9 cellular contexts compared by ENCODE assay signal in genomic region chr6:166515072-166515810, GRCh38.
DNase-seq lines count a peak whose midpoint lies in the region; ATAC-seq and TF ChIP-seq lines count a peak whose summit lies in the region.
"Had no signal": no experiment of that assay in that cellular context is flagged by ENCODE, and none has a peak within 500 bp of the region (broad histone marks: within the 10 kb centered on the region; RNA-seq: fewer than 3 reads in every experiment).

No MANE protein-coding gene starts in this region.

- H3K27ac Mint-ChIP-seq in activated T-helper 1 cell treated with anti-CD3 and anti-CD28 coated beads, Interleukin-12 subunit alpha, Interleukin-12 subunit beta, Interleukin-2, Interleukin-4 antibody, amounts not matched to agents 30 ng/mL and 10 ng/mL and 1 ng/mL, durations not matched to agents 14 hours and 24 hours and 36 hours, result no peak overlapping the region
- H3K27ac Mint-ChIP-seq in activated CD4-positive, alpha-beta T cell treated with anti-CD3 and anti-CD28 coated beads for 36 hours, result no peak overlapping the region

- H3K9me3 ChIP-seq in left ventricle myocardium inferior (replicated peaks) (peaks cover 5% of the 10 kb centered on the region), body of pancreas (no peaks in the 10 kb centered on the region)

- H3K36me3 ChIP-seq in left ventricle myocardium inferior (peaks cover 22% of the 10 kb centered on the region), body of pancreas (replicated peaks in 1 of 2; ENCODE audit: insufficient read depth in 1 of 2, low read depth in 2 of 2) (no peaks in the 10 kb centered on the region)

- no peaks in the 10 kb centered on the region for H3K9me3 Mint-ChIP-seq in activated T-helper 1 cell treated with anti-CD3 and anti-CD28 coated beads, Interleukin-12 subunit alpha, Interleukin-12 subunit beta, Interleukin-2, Interleukin-4 antibody, amounts not matched to agents 30 ng/mL and 10 ng/mL and 1 ng/mL, durations not matched to agents 14 hours and 24 hours and 36 hours
- no peaks in the 10 kb centered on the region for H3K9me3 Mint-ChIP-seq in activated CD4-positive, alpha-beta T cell treated with anti-CD3 and anti-CD28 coated beads for 36 hours (ENCODE audit: low read depth)

- CTCF ChIA-PET in activated CD4-positive, alpha-beta T cell treated with anti-CD3 and anti-CD28 coated beads for 36 hours (lab: Charles Lee), result interaction anchor here (0.8 to 1.5 kb wide), 4 partner anchors 9 to 115 kb away, joined by 3 to 5 read pairs (median 4); partner anchors contain the start of gene RPS6KA2

- H3K27me3 ChIP-seq in left ventricle myocardium inferior (ENCODE audit: low read depth) (no peaks in the 10 kb centered on the region), body of pancreas (no peaks in the 10 kb centered on the region)

- TF ChIP-seq CTCF in left ventricle myocardium inferior (IDR thresholded peaks at IDR 0.05; ENCODE audit: borderline replicate concordance), result peak; percentile 29
- no peak for TF ChIP-seq CTCF in body of pancreas (IDR thresholded peaks at IDR 0.05)

- POLR2A ChIA-PET in activated CD4-positive, alpha-beta T cell treated with anti-CD3 and anti-CD28 coated beads for 36 hours (lab: Charles Lee), result no interaction called here

- peaks cover 2% of the 10 kb centered on the region for H3K27me3 Mint-ChIP-seq in activated T-helper 1 cell treated with anti-CD3 and anti-CD28 coated beads, Interleukin-12 subunit alpha, Interleukin-12 subunit beta, Interleukin-2, Interleukin-4 antibody, amounts not matched to agents 30 ng/mL and 10 ng/mL and 1 ng/mL, durations not matched to agents 14 hours and 24 hours and 36 hours (ENCODE audit: insufficient read depth)
- H3K27me3 Mint-ChIP-seq in activated CD4-positive, alpha-beta T cell treated with anti-CD3 and anti-CD28 coated beads for 36 hours, result no peaks in the 10 kb centered on the region

- intact Hi-C loops in activated T-helper 1 cell treated with anti-CD3 and anti-CD28 coated beads, Interleukin-12 subunit alpha, Interleukin-12 subunit beta, Interleukin-2, Interleukin-4 antibody, amounts not matched to agents 30 ng/mL and 10 ng/mL and 1 ng/mL, durations not matched to agents 14 hours and 24 hours and 36 hours (cut with micrococcal nuclease), result no loop called here
- intact Hi-C loops in activated CD4-positive, alpha-beta T cell treated with anti-CD3 and anti-CD28 coated beads for 36 hours (cut with DNase I, micrococcal nuclease), result loop anchor here in 1 of 2 experiments (1.0 kb wide), 1 partner anchor 112 kb away; the partner anchor contains the start of gene RPS6KA2
- intact Hi-C loops in left ventricle myocardium inferior (cut with micrococcal nuclease) (no loop called here), body of pancreas (cut with DNase I) (no loop called here)

- H3K4me1 ChIP-seq in left ventricle myocardium inferior, result peaks cover 17% of the 10 kb centered on the region
- H3K4me1 ChIP-seq in body of pancreas, result no peaks in the 10 kb centered on the region

- H3K27ac ChIP-seq in left ventricle myocardium inferior (replicated peaks) (no peak overlapping the region), body of pancreas (no peak overlapping the region)
- H3K27ac ChIP-seq: VCaP had no signal

- no peak for TF ChIP-seq POLR2A in body of pancreas (IDR thresholded peaks at IDR 0.05)

- no peaks in the 10 kb centered on the region for H3K36me3 Mint-ChIP-seq in activated T-helper 1 cell treated with anti-CD3 and anti-CD28 coated beads, Interleukin-12 subunit alpha, Interleukin-12 subunit beta, Interleukin-2, Interleukin-4 antibody, amounts not matched to agents 30 ng/mL and 10 ng/mL and 1 ng/mL, durations not matched to agents 14 hours and 24 hours and 36 hours (ENCODE audit: low read depth)
- no peaks in the 10 kb centered on the region for H3K36me3 Mint-ChIP-seq in activated CD4-positive, alpha-beta T cell treated with anti-CD3 and anti-CD28 coated beads for 36 hours (ENCODE audit: low read depth)

- H3K4me3 ChIP-seq in left ventricle myocardium inferior (no peak overlapping the region), body of pancreas (no peak overlapping the region)

- peaks cover 12% of the 10 kb centered on the region for H3K4me1 Mint-ChIP-seq in activated T-helper 1 cell treated with anti-CD3 and anti-CD28 coated beads, Interleukin-12 subunit alpha, Interleukin-12 subunit beta, Interleukin-2, Interleukin-4 antibody, amounts not matched to agents 30 ng/mL and 10 ng/mL and 1 ng/mL, durations not matched to agents 14 hours and 24 hours and 36 hours (ENCODE audit: low read depth)
- H3K4me1 Mint-ChIP-seq in activated CD4-positive, alpha-beta T cell treated with anti-CD3 and anti-CD28 coated beads for 36 hours, result peaks cover 15% of the 10 kb centered on the region

- 81 to 88% methylated on average over 11 of the region's 11 CpGs for WGBS in body of pancreas, 2 donors

- peak; percentile 95 for ATAC-seq in activated CD4-positive, alpha-beta T cell treated with anti-CD3 and anti-CD28 coated beads for 36 hours
- ATAC-seq in GM18517 (IDR thresholded peaks at IDR 0.05; ENCODE audit: unreplicated experiment) (no peak), HG02973 (IDR thresholded peaks at IDR 0.05; ENCODE audit: unreplicated experiment) (no peak), body of pancreas (no peak)

- H3K4me3 Mint-ChIP-seq in activated T-helper 1 cell treated with anti-CD3 and anti-CD28 coated beads, Interleukin-12 subunit alpha, Interleukin-12 subunit beta, Interleukin-2, Interleukin-4 antibody, amounts not matched to agents 30 ng/mL and 10 ng/mL and 1 ng/mL, durations not matched to agents 14 hours and 24 hours and 36 hours, result no peak overlapping the region
- no peak overlapping the region for H3K4me3 Mint-ChIP-seq in activated CD4-positive, alpha-beta T cell treated with anti-CD3 and anti-CD28 coated beads for 36 hours

- DNase-seq in activated T-helper 1 cell treated with Interleukin-2 at 50 U/mL for 16 hours (ENCODE audit: low read depth), result peak; percentile 12
- DNase-seq in activated T-helper 1 cell treated with anti-CD3 and anti-CD28 coated beads, Interleukin-12 subunit alpha, Interleukin-12 subunit beta, Interleukin-2, Interleukin-4 antibody, amounts not matched to agents 30 ng/mL and 10 ng/mL and 1 ng/mL, durations not matched to agents 14 hours and 24 hours and 36 hours (ENCODE audit: low spot score), result no peak
- DNase-seq in activated CD4-positive, alpha-beta T cell treated with anti-CD3 and anti-CD28 coated beads for 36 hours, result peak; percentile 82
- DNase-seq in left ventricle myocardium inferior, result no peak
- peak; percentile 49 to 59 for DNase-seq in stimulated activated CD8-positive, alpha-beta memory T cell treated with anti-CD3 and anti-CD28 coated beads, Interleukin-2, amount 100 ng/mL, for 48 hours (ENCODE audit: low read depth in 2 of 2)
- DNase-seq in body of pancreas, result no peak

Comparison
In these comparisons a context has a peak if more than half of its experiments do, and no peak if none do; other contexts are left out.
1. DNase-seq: peak in activated T-helper 1 cell treated with Interleukin-2 at 50 U/mL for 16 hours (single experiment), activated CD4-positive, alpha-beta T cell treated with anti-CD3 and anti-CD28 coated beads for 36 hours (single experiment) and stimulated activated CD8-positive, alpha-beta memory T cell treated with anti-CD3 and anti-CD28 coated beads, Interleukin-2, amount 100 ng/mL, for 48 hours (2 of 2); none in activated T-helper 1 cell treated with anti-CD3 and anti-CD28 coated beads, Interleukin-12 subunit alpha, Interleukin-12 subunit beta, Interleukin-2, Interleukin-4 antibody, amounts not matched to agents 30 ng/mL and 10 ng/mL and 1 ng/mL, durations not matched to agents 14 hours and 24 hours and 36 hours (single experiment), left ventricle myocardium inferior (single experiment) and body of pancreas (0 of 4).